27 cellular contexts compared by ENCODE assay signal in the genomic region with DNA sequence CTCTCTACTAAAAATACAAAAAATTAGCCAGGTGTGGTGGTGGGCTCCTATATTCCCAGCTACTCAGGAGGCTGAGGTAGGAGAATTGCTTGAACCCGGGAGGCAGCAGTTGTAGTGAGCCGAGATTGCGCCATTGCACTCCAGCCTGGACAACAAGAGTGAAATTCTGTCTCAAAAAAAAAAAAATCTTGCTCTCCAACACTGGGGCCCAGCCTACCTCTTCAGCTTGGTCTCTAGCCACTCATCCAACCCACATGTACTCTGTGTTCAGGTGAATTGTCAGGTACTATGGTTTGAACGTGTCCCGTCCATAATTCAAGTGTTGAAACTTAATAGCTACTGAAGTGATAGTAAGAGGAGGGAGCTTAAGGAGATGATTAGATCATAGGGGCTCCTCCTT.
"Had no signal": no experiment of that assay in that cellular context is flagged by ENCODE, and none has a peak within 500 bp of the region (broad histone marks: within the 10 kb centered on the region; RNA-seq: fewer than 3 reads in every experiment).

No MANE protein-coding gene starts in this region.

- H3K36me3 ChIP-seq: esophagus muscularis mucosa, gastroesophageal sphincter, heart left ventricle, pancreas, right atrium auricular region, stomach, tibial nerve, upper lobe of left lung, uterus had no signal

- H3K4me1 ChIP-seq: foreskin keratinocyte, pancreas, right atrium auricular region, testis, tibial nerve, uterus had no signal

- H3K4me3 ChIP-seq: coronary artery, esophagus muscularis mucosa, gastroesophageal sphincter, heart left ventricle, hepatocyte, pancreas, right atrium auricular region, smooth muscle cell, stomach, testis, tibial nerve, upper lobe of left lung, uterus had no signal

- H3K27ac ChIP-seq: coronary artery, esophagus muscularis mucosa, foreskin keratinocyte, gastroesophageal sphincter, heart left ventricle, hepatocyte, pancreas, right atrium auricular region, stomach, testis, tibial nerve, uterus had no signal

- DNase-seq: dermis blood vessel endothelial cell; effector memory CD4-positive, alpha-beta T cell; foreskin keratinocyte; heart left ventricle; kidney; naive thymus-derived CD8-positive, alpha-beta T cell; nephron progenitor cell; occipital lobe; pancreas; stimulated activated CD4-positive, alpha-beta T cell treated with anti-CD3 and anti-CD28 coated beads, Interleukin-12 subunit alpha, Interleukin-12 subunit beta, amount 100 ng/mL, for 4 hours; stimulated activated CD4-positive, alpha-beta T cell treated with anti-CD3 and anti-CD28 coated beads, Interleukin-2, amount 100 ng/mL, for 24 hours; stimulated activated CD4-positive, alpha-beta T cell treated with anti-CD3 and anti-CD28 coated beads, Interleukin-4, amount 100 ng/mL, for 24 hours; stimulated activated naive CD4-positive, alpha-beta T cell treated with Interleukin-2 at 50 U/mL for 16 hours; stomach; testis; uterus had no signal

- ATAC-seq: foreskin keratinocyte; gastroesophageal sphincter; heart left ventricle; left lobe of liver; naive thymus-derived CD8-positive, alpha-beta T cell; pancreas; sciatic nerve; stimulated activated effector memory CD8-positive, alpha-beta T cell treated with anti-CD3 and anti-CD28 coated beads, Interleukin-12 subunit alpha, Interleukin-12 subunit beta, amount 100 ng/mL, for 72 hours had no signal

- H3K27me3 ChIP-seq: esophagus muscularis mucosa, foreskin keratinocyte, gastroesophageal sphincter, heart left ventricle, hepatocyte, pancreas, right atrium auricular region, stomach, testis, tibial nerve, upper lobe of left lung, uterus had no signal

- H3K9me3 ChIP-seq: esophagus muscularis mucosa, gastroesophageal sphincter, heart left ventricle, pancreas, right atrium auricular region, stomach, testis, tibial nerve, upper lobe of left lung, uterus had no signal
